In the genomic region with DNA sequence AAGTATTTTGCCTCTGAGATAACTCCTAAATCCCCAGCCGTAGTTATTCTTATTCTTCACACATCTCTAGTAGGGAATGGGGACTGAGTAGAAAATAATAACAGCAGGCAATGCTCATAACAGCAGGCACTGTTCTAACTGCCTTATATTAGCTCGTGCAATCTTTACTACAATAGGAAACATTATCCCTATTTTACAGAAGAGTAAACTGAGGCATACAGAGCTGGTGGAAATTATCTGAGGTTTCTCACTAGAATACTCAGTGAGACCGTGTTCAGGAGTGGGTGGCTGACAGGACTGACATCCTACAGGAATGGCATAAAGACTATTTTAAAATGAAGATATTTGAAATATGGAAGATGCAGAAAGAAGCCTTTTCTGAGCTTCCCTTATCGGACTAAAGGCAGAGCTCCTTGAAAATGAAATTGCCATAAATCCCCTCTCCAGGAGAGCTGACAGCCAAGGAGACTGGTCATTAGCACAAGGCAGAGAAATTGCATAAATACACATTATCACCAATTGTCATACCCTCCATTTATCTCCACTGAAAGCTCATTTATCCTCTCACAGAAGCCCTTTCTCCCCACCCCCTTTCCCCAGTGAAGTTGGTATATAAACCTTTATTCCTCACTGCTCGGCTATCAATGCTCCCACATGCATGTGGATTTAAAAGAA, we compare ENCODE assay signal across 15 cellular contexts.
"Had no signal": no experiment of that assay in that cellular context is flagged by ENCODE, and none has a peak within 500 bp of the region (broad histone marks: within the 10 kb centered on the region; RNA-seq: fewer than 3 reads in every experiment).

No MANE protein-coding gene starts in this region.

- H3K36me3 Mint-ChIP-seq: stimulated activated naive B cell treated with anti-CD40 and anti-IgM and Interleukin-4, amounts not matched to agents 10 μg/mL and 1 μg/mL and 100 μg/mL, for 72 hours had no signal

- DNase-seq: activated CD8-positive, alpha-beta memory T cell treated with anti-CD3 and anti-CD28 coated beads for 24 hours; activated CD8-positive, alpha-beta memory T cell treated with anti-CD3 and anti-CD28 coated beads, Interleukin-2, amount 50 U/mL, for 48 hours; activated effector memory CD4-positive, alpha-beta T cell treated with Interleukin-2 at 50 U/mL for 16 hours; activated naive CD4-positive, alpha-beta T cell treated with anti-CD3 and anti-CD28 coated beads, Interleukin-2, amount 50 U/mL, for 16 hours; activated T-cell treated with anti-CD3 and anti-CD28 coated beads, Interleukin-2, amount 50 U/mL, for 48 hours; effector CD8-positive, alpha-beta T cell; mesenchymal stem cell; naive thymus-derived CD4-positive, alpha-beta T cell; posterior cingulate gyrus; sigmoid colon; stimulated activated naive B cell treated with anti-CD40 and anti-IgM and Interleukin-4, amounts not matched to agents 10 μg/mL and 1 μg/mL and 100 μg/mL, for 72 hours; upper lobe of right lung had no signal

- H3K9me3 ChIP-seq: sigmoid colon, thoracic aorta, upper lobe of right lung had no signal

- H3K27me3 ChIP-seq: sigmoid colon, upper lobe of right lung had no signal

- H3K4me1 ChIP-seq: sigmoid colon had no signal

- ATAC-seq: activated CD4-positive, CD25-positive, alpha-beta regulatory T cell treated with anti-CD3 and anti-CD28 coated beads, Interleukin-2, amount 50 U/mL, for 24 hours; naive thymus-derived CD4-positive, alpha-beta T cell; stimulated activated naive B cell treated with anti-CD40 and anti-IgM and Interleukin-4, amounts not matched to agents 10 μg/mL and 1 μg/mL and 100 μg/mL, for 72 hours; upper lobe of right lung had no signal

- H3K4me3 ChIP-seq: sigmoid colon, thoracic aorta, upper lobe of right lung had no signal

- H3K36me3 ChIP-seq: sigmoid colon, thoracic aorta, upper lobe of right lung had no signal

- H3K27ac Mint-ChIP-seq: dendritic cell treated with granulocyte-macrophage colony-stimulating factor and Interleukin-4, amounts not matched to agents 40 ng/mL and 50 ng/mL, for 4 days; naive thymus-derived CD4-positive, alpha-beta T cell; stimulated activated naive B cell treated with anti-CD40 and anti-IgM and Interleukin-4, amounts not matched to agents 10 μg/mL and 1 μg/mL and 100 μg/mL, for 72 hours had no signal

- H3K4me3 Mint-ChIP-seq: dendritic cell treated with granulocyte-macrophage colony-stimulating factor and Interleukin-4, amounts not matched to agents 40 ng/mL and 50 ng/mL, for 4 days; naive thymus-derived CD4-positive, alpha-beta T cell; stimulated activated naive B cell treated with anti-CD40 and anti-IgM and Interleukin-4, amounts not matched to agents 10 μg/mL and 1 μg/mL and 100 μg/mL, for 72 hours had no signal

- H3K9me3 Mint-ChIP-seq: dendritic cell treated with granulocyte-macrophage colony-stimulating factor and Interleukin-4, amounts not matched to agents 40 ng/mL and 50 ng/mL, for 4 days had no signal

- H3K27ac ChIP-seq: sigmoid colon, thoracic aorta, upper lobe of right lung had no signal
